Comparison of ENCODE assay signal across 1 cellular context in the genomic region with DNA sequence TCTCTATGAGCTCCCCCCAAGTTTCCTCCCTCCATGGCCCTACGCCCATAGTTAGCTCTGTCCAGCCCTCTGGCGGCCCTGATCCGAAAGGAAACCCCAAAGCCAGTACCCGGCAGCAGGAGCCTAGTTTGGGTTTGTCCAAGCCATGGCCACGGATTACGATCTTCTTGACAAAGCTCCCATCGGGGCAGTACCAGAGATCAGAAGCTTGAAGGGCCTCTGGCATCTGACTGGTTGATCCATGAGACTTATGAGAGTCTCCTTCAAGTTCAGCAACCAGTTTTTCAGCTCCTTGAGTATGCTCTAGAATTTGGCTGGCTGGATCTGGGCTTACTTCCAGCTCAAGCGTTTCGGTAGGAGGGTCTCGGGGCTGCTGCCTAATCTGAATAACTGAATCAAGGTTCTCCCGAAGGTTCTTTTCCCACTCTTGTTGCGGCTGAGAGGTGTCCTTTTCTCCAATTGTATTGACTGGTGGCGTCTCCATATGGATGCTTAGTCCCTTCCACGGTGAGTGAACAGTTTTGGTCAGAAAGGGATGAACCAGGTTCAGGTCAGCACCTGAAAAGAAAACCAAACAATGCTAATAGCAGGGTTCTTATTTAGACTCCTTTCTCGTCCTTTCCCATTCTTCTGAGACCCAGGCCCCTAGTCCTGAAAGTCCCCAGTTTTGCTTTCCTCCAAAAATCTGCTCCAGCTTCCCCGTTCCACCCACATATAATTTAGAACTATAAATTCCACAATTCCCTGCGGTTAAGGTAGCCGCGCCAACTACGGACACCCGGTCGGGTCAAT.
TF ChIP-seq lines count a peak whose summit lies in the region.

No MANE protein-coding gene starts in this region.

TF ChIP-seq in HepG2, 621 proteins besides CTCF, POLR2A, EP300 and RAD21 (continues in another document):
- TF ChIP-seq DMAP1 (CRISPR knock-in tag; IDR thresholded peaks at IDR 0.05) (no peak), CREM (IDR thresholded peaks at IDR 0.05) (no peak), CREM (CRISPR knock-in tag; IDR thresholded peaks at IDR 0.05) (no peak), ZNF772 (CRISPR knock-in tag; IDR thresholded peaks at IDR 0.05) (0 out of 2 replicates have a peak, but pooled peaks have one; percentile 41), ZNF317 (CRISPR knock-in tag; IDR thresholded peaks at IDR 0.05) (0 out of 2 replicates have a peak, but pooled peaks have one; percentile 34), SRY (CRISPR knock-in tag; IDR thresholded peaks at IDR 0.05) (0 out of 2 replicates have a peak, but pooled peaks have one; percentile 41), FLYWCH1 (CRISPR knock-in tag; IDR thresholded peaks at IDR 0.05) (no peak), ETV6 (CRISPR knock-in tag; conservative IDR thresholded peaks at IDR 0.05) (0 out of 2 replicates have a peak, but pooled peaks have one; percentile 10), KLF15 (CRISPR knock-in tag; IDR thresholded peaks at IDR 0.05; ENCODE audit: borderline replicate concordance) (0 out of 2 replicates have a peak, but pooled peaks have one; percentile 22), NFYC (CRISPR knock-in tag; IDR thresholded peaks at IDR 0.05) (no peak), RCOR2 (CRISPR knock-in tag; IDR thresholded peaks at IDR 0.05) (no peak), ZNF839 (CRISPR knock-in tag; IDR thresholded peaks at IDR 0.05; ENCODE audit: borderline replicate concordance) (no peak), ZNF343 (CRISPR knock-in tag; IDR thresholded peaks at IDR 0.05) (0 out of 2 replicates have a peak, but pooled peaks have one; percentile 17), NPAS2 (CRISPR knock-in tag; IDR thresholded peaks at IDR 0.05; ENCODE audit: borderline replicate concordance) (no peak), KLF11 (CRISPR knock-in tag; IDR thresholded peaks at IDR 0.05) (0 out of 2 replicates have a peak, but pooled peaks have one; percentile 15), ZNF205 (CRISPR knock-in tag; IDR thresholded peaks at IDR 0.05) (0 out of 2 replicates have a peak, but pooled peaks have one; percentile 11), SRSF4 (IDR thresholded peaks at IDR 0.05; ENCODE audit: low read depth, low read length, poor library complexity, severe bottlenecking) (no peak), MIER2 (CRISPR knock-in tag; IDR thresholded peaks at IDR 0.05) (0 out of 2 replicates have a peak, but pooled peaks have one; percentile 9)
- TF ChIP-seq, protein P1, sequence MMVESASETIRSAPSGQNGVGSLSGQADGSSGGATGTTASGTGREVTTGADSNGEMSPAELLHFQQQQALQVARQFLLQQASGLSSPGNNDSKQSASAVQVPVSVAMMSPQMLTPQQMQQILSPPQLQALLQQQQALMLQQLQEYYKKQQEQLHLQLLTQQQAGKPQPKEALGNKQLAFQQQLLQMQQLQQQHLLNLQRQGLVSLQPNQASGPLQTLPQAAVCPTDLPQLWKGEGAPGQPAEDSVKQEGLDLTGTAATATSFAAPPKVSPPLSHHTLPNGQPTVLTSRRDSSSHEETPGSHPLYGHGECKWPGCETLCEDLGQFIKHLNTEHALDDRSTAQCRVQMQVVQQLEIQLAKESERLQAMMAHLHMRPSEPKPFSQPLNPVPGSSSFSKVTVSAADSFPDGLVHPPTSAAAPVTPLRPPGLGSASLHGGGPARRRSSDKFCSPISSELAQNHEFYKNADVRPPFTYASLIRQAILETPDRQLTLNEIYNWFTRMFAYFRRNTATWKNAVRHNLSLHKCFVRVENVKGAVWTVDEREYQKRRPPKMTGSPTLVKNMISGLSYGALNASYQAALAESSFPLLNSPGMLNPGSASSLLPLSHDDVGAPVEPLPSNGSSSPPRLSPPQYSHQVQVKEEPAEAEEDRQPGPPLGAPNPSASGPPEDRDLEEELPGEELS (CRISPR knock-in tag; IDR thresholded peaks at IDR 0.05): no peak
- TF ChIP-seq, protein P2, sequence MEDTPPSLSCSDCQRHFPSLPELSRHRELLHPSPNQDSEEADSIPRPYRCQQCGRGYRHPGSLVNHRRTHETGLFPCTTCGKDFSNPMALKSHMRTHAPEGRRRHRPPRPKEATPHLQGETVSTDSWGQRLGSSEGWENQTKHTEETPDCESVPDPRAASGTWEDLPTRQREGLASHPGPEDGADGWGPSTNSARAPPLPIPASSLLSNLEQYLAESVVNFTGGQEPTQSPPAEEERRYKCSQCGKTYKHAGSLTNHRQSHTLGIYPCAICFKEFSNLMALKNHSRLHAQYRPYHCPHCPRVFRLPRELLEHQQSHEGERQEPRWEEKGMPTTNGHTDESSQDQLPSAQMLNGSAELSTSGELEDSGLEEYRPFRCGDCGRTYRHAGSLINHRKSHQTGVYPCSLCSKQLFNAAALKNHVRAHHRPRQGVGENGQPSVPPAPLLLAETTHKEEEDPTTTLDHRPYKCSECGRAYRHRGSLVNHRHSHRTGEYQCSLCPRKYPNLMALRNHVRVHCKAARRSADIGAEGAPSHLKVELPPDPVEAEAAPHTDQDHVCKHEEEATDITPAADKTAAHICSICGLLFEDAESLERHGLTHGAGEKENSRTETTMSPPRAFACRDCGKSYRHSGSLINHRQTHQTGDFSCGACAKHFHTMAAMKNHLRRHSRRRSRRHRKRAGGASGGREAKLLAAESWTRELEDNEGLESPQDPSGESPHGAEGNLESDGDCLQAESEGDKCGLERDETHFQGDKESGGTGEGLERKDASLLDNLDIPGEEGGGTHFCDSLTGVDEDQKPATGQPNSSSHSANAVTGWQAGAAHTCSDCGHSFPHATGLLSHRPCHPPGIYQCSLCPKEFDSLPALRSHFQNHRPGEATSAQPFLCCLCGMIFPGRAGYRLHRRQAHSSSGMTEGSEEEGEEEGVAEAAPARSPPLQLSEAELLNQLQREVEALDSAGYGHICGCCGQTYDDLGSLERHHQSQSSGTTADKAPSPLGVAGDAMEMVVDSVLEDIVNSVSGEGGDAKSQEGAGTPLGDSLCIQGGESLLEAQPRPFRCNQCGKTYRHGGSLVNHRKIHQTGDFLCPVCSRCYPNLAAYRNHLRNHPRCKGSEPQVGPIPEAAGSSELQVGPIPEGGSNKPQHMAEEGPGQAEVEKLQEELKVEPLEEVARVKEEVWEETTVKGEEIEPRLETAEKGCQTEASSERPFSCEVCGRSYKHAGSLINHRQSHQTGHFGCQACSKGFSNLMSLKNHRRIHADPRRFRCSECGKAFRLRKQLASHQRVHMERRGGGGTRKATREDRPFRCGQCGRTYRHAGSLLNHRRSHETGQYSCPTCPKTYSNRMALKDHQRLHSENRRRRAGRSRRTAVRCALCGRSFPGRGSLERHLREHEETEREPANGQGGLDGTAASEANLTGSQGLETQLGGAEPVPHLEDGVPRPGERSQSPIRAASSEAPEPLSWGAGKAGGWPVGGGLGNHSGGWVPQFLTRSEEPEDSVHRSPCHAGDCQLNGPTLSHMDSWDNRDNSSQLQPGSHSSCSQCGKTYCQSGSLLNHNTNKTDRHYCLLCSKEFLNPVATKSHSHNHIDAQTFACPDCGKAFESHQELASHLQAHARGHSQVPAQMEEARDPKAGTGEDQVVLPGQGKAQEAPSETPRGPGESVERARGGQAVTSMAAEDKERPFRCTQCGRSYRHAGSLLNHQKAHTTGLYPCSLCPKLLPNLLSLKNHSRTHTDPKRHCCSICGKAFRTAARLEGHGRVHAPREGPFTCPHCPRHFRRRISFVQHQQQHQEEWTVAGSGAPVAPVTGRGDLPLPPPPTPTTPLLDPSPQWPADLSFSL (CRISPR knock-in tag; IDR thresholded peaks at IDR 0.05): no peak
- TF ChIP-seq, protein P3, sequence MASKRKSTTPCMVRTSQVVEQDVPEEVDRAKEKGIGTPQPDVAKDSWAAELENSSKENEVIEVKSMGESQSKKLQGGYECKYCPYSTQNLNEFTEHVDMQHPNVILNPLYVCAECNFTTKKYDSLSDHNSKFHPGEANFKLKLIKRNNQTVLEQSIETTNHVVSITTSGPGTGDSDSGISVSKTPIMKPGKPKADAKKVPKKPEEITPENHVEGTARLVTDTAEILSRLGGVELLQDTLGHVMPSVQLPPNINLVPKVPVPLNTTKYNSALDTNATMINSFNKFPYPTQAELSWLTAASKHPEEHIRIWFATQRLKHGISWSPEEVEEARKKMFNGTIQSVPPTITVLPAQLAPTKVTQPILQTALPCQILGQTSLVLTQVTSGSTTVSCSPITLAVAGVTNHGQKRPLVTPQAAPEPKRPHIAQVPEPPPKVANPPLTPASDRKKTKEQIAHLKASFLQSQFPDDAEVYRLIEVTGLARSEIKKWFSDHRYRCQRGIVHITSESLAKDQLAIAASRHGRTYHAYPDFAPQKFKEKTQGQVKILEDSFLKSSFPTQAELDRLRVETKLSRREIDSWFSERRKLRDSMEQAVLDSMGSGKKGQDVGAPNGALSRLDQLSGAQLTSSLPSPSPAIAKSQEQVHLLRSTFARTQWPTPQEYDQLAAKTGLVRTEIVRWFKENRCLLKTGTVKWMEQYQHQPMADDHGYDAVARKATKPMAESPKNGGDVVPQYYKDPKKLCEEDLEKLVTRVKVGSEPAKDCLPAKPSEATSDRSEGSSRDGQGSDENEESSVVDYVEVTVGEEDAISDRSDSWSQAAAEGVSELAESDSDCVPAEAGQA (IDR thresholded peaks at IDR 0.05; ENCODE audit: low read depth): 0 out of 2 replicates have a peak, but pooled peaks have one; percentile 8
- TF ChIP-seq, protein P3 (CRISPR knock-in tag; IDR thresholded peaks at IDR 0.05; ENCODE audit: borderline replicate concordance): no peak
- TF ChIP-seq, protein P4, sequence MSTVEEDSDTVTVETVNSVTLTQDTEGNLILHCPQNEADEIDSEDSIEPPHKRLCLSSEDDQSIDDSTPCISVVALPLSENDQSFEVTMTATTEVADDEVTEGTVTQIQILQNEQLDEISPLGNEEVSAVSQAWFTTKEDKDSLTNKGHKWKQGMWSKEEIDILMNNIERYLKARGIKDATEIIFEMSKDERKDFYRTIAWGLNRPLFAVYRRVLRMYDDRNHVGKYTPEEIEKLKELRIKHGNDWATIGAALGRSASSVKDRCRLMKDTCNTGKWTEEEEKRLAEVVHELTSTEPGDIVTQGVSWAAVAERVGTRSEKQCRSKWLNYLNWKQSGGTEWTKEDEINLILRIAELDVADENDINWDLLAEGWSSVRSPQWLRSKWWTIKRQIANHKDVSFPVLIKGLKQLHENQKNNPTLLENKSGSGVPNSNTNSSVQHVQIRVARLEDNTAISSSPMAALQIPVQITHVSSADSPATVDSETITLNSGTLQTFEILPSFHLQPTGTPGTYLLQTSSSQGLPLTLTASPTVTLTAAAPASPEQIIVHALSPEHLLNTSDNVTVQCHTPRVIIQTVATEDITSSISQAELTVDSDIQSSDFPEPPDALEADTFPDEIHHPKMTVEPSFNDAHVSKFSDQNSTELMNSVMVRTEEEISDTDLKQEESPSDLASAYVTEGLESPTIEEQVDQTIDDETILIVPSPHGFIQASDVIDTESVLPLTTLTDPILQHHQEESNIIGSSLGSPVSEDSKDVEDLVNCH (CRISPR knock-in tag; IDR thresholded peaks at IDR 0.05): no peak
- TF ChIP-seq, protein P5, sequence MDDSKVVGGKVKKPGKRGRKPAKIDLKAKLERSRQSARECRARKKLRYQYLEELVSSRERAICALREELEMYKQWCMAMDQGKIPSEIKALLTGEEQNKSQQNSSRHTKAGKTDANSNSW (CRISPR knock-in tag; IDR thresholded peaks at IDR 0.05; ENCODE audit: borderline replicate concordance): no peak
- TF ChIP-seq, protein P6, sequence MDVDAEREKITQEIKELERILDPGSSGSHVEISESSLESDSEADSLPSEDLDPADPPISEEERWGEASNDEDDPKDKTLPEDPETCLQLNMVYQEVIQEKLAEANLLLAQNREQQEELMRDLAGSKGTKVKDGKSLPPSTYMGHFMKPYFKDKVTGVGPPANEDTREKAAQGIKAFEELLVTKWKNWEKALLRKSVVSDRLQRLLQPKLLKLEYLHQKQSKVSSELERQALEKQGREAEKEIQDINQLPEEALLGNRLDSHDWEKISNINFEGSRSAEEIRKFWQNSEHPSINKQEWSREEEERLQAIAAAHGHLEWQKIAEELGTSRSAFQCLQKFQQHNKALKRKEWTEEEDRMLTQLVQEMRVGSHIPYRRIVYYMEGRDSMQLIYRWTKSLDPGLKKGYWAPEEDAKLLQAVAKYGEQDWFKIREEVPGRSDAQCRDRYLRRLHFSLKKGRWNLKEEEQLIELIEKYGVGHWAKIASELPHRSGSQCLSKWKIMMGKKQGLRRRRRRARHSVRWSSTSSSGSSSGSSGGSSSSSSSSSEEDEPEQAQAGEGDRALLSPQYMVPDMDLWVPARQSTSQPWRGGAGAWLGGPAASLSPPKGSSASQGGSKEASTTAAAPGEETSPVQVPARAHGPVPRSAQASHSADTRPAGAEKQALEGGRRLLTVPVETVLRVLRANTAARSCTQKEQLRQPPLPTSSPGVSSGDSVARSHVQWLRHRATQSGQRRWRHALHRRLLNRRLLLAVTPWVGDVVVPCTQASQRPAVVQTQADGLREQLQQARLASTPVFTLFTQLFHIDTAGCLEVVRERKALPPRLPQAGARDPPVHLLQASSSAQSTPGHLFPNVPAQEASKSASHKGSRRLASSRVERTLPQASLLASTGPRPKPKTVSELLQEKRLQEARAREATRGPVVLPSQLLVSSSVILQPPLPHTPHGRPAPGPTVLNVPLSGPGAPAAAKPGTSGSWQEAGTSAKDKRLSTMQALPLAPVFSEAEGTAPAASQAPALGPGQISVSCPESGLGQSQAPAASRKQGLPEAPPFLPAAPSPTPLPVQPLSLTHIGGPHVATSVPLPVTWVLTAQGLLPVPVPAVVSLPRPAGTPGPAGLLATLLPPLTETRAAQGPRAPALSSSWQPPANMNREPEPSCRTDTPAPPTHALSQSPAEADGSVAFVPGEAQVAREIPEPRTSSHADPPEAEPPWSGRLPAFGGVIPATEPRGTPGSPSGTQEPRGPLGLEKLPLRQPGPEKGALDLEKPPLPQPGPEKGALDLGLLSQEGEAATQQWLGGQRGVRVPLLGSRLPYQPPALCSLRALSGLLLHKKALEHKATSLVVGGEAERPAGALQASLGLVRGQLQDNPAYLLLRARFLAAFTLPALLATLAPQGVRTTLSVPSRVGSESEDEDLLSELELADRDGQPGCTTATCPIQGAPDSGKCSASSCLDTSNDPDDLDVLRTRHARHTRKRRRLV (CRISPR knock-in tag; IDR thresholded peaks at IDR 0.05): no peak
- TF ChIP-seq, protein P7, sequence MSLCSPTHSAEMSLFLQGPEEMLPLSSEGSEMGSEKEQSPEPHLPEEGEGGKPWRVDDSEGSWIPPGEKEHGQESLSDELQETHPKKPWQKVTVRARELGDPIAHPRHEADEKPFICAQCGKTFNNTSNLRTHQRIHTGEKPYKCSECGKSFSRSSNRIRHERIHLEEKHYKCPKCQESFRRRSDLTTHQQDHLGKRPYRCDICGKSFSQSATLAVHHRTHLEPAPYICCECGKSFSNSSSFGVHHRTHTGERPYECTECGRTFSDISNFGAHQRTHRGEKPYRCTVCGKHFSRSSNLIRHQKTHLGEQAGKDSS (CRISPR knock-in tag; IDR thresholded peaks at IDR 0.05; ENCODE audit: borderline replicate concordance, low read depth): no peak
- TF ChIP-seq, protein P8, sequence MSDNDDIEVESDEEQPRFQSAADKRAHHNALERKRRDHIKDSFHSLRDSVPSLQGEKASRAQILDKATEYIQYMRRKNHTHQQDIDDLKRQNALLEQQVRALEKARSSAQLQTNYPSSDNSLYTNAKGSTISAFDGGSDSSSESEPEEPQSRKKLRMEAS (IDR thresholded peaks at IDR 0.05): no peak
